15 cellular contexts compared by ENCODE assay signal in genomic region chr22:35524966-35525686, GRCh38. TPM values are rescaled to one million over a fixed set of nuclear protein-coding genes. Genes with fewer than 3 reads are reported as not detected.
DNase-seq lines count a peak whose midpoint lies in the region; ATAC-seq, FAIRE-seq and TF ChIP-seq lines count a peak whose summit lies in the region.
"Had no signal": no experiment of that assay in that cellular context is flagged by ENCODE, and none has a peak within 500 bp of the region (broad histone marks: within the 10 kb centered on the region; RNA-seq: fewer than 3 reads in every experiment).

No MANE protein-coding gene starts in this region.

- no peaks in the 10 kb centered on the region for H3K9me3 ChIP-seq in HepG2 (ENCODE audit: low read length)
- H3K9me3 ChIP-seq in right lobe of liver = no peaks in the 10 kb centered on the region
- peaks cover 2% of the 10 kb centered on the region for H3K9me3 ChIP-seq in WERI-Rb-1 (ENCODE audit: severe bottlenecking)
- H3K9me3 ChIP-seq: adrenal gland had no signal

- no peak overlapping the region for H3K27ac Mint-ChIP-seq in Calu3 (ENCODE audit: unreplicated experiment)

- no peak overlapping the region for H3K4me3 Mint-ChIP-seq in Calu3 (ENCODE audit: low read depth, unreplicated experiment)
- H3K4me3 Mint-ChIP-seq: naive thymus-derived CD8-positive, alpha-beta T cell had no signal

- H3K4me2 ChIP-seq in HepG2 (ENCODE audit: low read depth, low read length) = no peak overlapping the region

- no peak for DNase-seq in HepG2 (ENCODE audit: low spot score)
- no peak for DNase-seq in right lobe of liver
- peak; percentile 25 for DNase-seq in SHP77 treated with DMSO at 0.1 percent for 48 hours (lab: John Stamatoyannopoulos, UW)
- peak; percentile 28 to 52 for DNase-seq in left colon
- no peak for DNase-seq in SIG-M5 treated with dmso at 0.1 percent for 504 hours (lab: John Stamatoyannopoulos, UW; ENCODE audit: unreplicated experiment)
- no peak for DNase-seq in Calu3
- DNase-seq in WERI-Rb-1 = no peak
- DNase-seq in H7 = no peak
- DNase-seq: naive thymus-derived CD8-positive, alpha-beta T cell; NK-92 treated with Interleukin-12 subunit alpha and Interleukin-12 subunit beta, amount 100 ng/mL, for 24 hours; stimulated activated CD4-positive, alpha-beta T cell treated with anti-CD3 and anti-CD28 coated beads, Interleukin-12 subunit alpha, Interleukin-12 subunit beta, amount 100 ng/mL, for 4 hours had no signal

- H4K20me1 ChIP-seq in HepG2 (ENCODE audit: insufficient read depth, low read length) = no peaks in the 10 kb centered on the region

- H3K27ac ChIP-seq in HepG2 (ENCODE audit: extremely low read length, insufficient read depth, low read length) (no peak overlapping the region), right lobe of liver (no peak overlapping the region), WERI-Rb-1 (no peak overlapping the region)
- H3K27ac ChIP-seq: adrenal gland had no signal

- no peak for TF ChIP-seq EP300 in HepG2 (IDR thresholded peaks at IDR 0.05; ENCODE audit: low read depth in 2 of 2, low read length in 2 of 2)
- no peak for TF ChIP-seq EP300 in HepG2 (CRISPR knock-in tag; IDR thresholded peaks at IDR 0.05; ENCODE audit: borderline replicate concordance)

- H3K27me3 ChIP-seq in HepG2 (ENCODE audit: control insufficient read depth in 1 of 2, insufficient read depth in 2 of 2, low read length in 2 of 2) (peaks cover 0 to 36% of the 10 kb centered on the region in 2 experiments; a peak in 3 of 5 replicates), right lobe of liver (no peaks in the 10 kb centered on the region), WERI-Rb-1 (ENCODE audit: insufficient read depth, low read depth, severe bottlenecking) (no peaks in the 10 kb centered on the region), H7 (ENCODE audit: control insufficient read depth, insufficient read depth, low read length) (peaks cover 2% of the 10 kb centered on the region; the same call in 1 of the 2 replicates)
- H3K27me3 ChIP-seq: adrenal gland had no signal

- H3K4me1 ChIP-seq in HepG2 (ENCODE audit: insufficient read depth, low read length) (no peaks in the 10 kb centered on the region), right lobe of liver (no peaks in the 10 kb centered on the region)

- CTCF ChIA-PET in HepG2 (lab: Yijun Ruan, JAX; ENCODE audit: low intra/inter-chr PET ratio, low total read pairs) = no interaction called here
- CTCF ChIA-PET in Calu3 (lab: Charles Lee) = interaction anchor here (0.6 kb wide), 1 partner anchor 687 kb away, joined by 3 read pairs; no protein-coding TSS in a partner anchor

- intact Hi-C loops in HepG2 (cut with micrococcal nuclease; ENCODE audit: unreplicated experiment) (no loop called here), right lobe of liver (cut with DNase I) (no loop called here), left colon (cut with DNase I, micrococcal nuclease) (no loop called here), Calu3 (cut with micrococcal nuclease; ENCODE audit: unreplicated experiment) (no loop called here)

- FAIRE-seq in HepG2 (lab: Jason Lieb, UNC) = no peak
- FAIRE-seq: endothelial cell of umbilical vein, H54 had no signal

- no peak for TF ChIP-seq RAD21 in HepG2 (CRISPR knock-in tag; IDR thresholded peaks at IDR 0.05)

- POLR2A ChIA-PET in HepG2 (lab: Yijun Ruan, JAX) = no interaction called here

- BruUV-seq in HepG2 (replicated peaks; lab: Mats Ljungman, UMichigan) = no TSS peak
- no TSS peak for BruUV-seq in Calu3 (replicated peaks; lab: Mats Ljungman, UMichigan)

- H3K27me3 Mint-ChIP-seq in Calu3 (ENCODE audit: unreplicated experiment) = peaks cover 33% of the 10 kb centered on the region

- H3K4me1 Mint-ChIP-seq in Calu3 (ENCODE audit: low read depth, unreplicated experiment) = no peaks in the 10 kb centered on the region
- H3K4me1 Mint-ChIP-seq: naive thymus-derived CD8-positive, alpha-beta T cell had no signal

- no peaks in the 10 kb centered on the region for H3K36me3 ChIP-seq in HepG2 (replicated peaks in 1 of 2; ENCODE audit: control insufficient read depth in 1 of 2, insufficient read depth in 2 of 2, low read length in 2 of 2)
- H3K36me3 ChIP-seq in right lobe of liver = no peaks in the 10 kb centered on the region
- no peaks in the 10 kb centered on the region for H3K36me3 ChIP-seq in WERI-Rb-1
- no peaks in the 10 kb centered on the region for H3K36me3 ChIP-seq in H7 (replicated peaks; ENCODE audit: control insufficient read depth, insufficient read depth, low read length)
- H3K36me3 ChIP-seq: adrenal gland had no signal

- no peaks in the 10 kb centered on the region for H3K9me3 Mint-ChIP-seq in Calu3 (ENCODE audit: low read depth, unreplicated experiment)

- TF ChIP-seq POLR2A in HepG2 (IDR thresholded peaks at IDR 0.05; ENCODE audit: insufficient read depth in 1 of 2, low read depth in 2 of 2, low read length in 2 of 2) (no peak), right lobe of liver (IDR thresholded peaks at IDR 0.05) (no peak)

- H3K79me2 ChIP-seq in HepG2 (ENCODE audit: insufficient read depth, low read length) = no peaks in the 10 kb centered on the region

- no peak overlapping the region for H3K4me3 ChIP-seq in HepG2 (replicated peaks in 1 of 3; ENCODE audit: insufficient read depth in 1 of 3, low read depth in 2 of 3, low read length in 3 of 3)
- H3K4me3 ChIP-seq in right lobe of liver = no peak overlapping the region
- H3K4me3 ChIP-seq in WERI-Rb-1 (ENCODE audit: low read depth, low read length) = no peak overlapping the region
- H3K4me3 ChIP-seq in H7 (ENCODE audit: insufficient read depth, low read depth, low read length) = no peak overlapping the region
- H3K4me3 ChIP-seq: adrenal gland had no signal

- no peak overlapping the region for H3K9ac ChIP-seq in HepG2 (ENCODE audit: insufficient read depth, low read depth, low read length)

- no peak for TF ChIP-seq CTCF in HepG2 (CRISPR knock-in tag; IDR thresholded peaks at IDR 0.05)
- no peak for TF ChIP-seq CTCF in right lobe of liver (IDR thresholded peaks at IDR 0.05)
- no peak for TF ChIP-seq CTCF in Calu3 (IDR thresholded peaks at IDR 0.05; ENCODE audit: unreplicated experiment)
- TF ChIP-seq CTCF in WERI-Rb-1 (IDR thresholded peaks at IDR 0.05; ENCODE audit: low read depth, low read length) = no peak

- H3K36me3 Mint-ChIP-seq in Calu3 (ENCODE audit: insufficient read depth, unreplicated experiment) = no peaks in the 10 kb centered on the region

- ATAC-seq in HepG2 = no peak
- no peak for ATAC-seq in right lobe of liver
- ATAC-seq in left colon = peak; percentile 17
- ATAC-seq: naive thymus-derived CD8-positive, alpha-beta T cell had no signal

- no peak overlapping the region for H2AFZ ChIP-seq in HepG2 (ENCODE audit: low read length)

- in situ Hi-C loops in HepG2 (cut with HindIII; ENCODE audit: extremely low pct_ligation_motif_present, low pct_unique_long_range_greater_than_20kb) = no loop called here

- 46% methylated on average over 14 of the region's 14 CpGs for WGBS in HepG2 (ENCODE audit: low lambda C conversion rate)
- WGBS in right lobe of liver (ENCODE audit: insufficient coverage, low coverage, low lambda C conversion rate, missing lambda C conversion rate) = 52% methylated on average over 9 of the region's 14 CpGs

TF ChIP-seq in HepG2, 621 proteins besides CTCF, POLR2A, EP300 and RAD21:
- TF ChIP-seq MXD1 (CRISPR knock-in tag; IDR thresholded peaks at IDR 0.05) (no peak), RFX5 (IDR thresholded peaks at IDR 0.05; ENCODE audit: low read depth, low read length) (no peak), EED (CRISPR knock-in tag; IDR thresholded peaks at IDR 0.05) (no peak), ZNF629 (CRISPR knock-in tag; conservative IDR thresholded peaks at IDR 0.05) (peak; percentile 54)

RNA-seq across cellular contexts. Expression of gene RASD2, which starts 15.5 kb away (rescaled TPM):
- total RNA-seq in HepG2 (2016; rRNA removed; fragmentation: Illumina TruSeq; extraction: Trizol) = not detected in 2 replicates
- total RNA-seq in HepG2 (2016; cell fraction: cytosol; rRNA removed; fragmentation: Illumina TruSeq; extraction: Trizol; ENCODE audit: low read depth) = not detected in 2 replicates
- total RNA-seq in HepG2 (2016; cell fraction: insoluble cytoplasmic fraction; rRNA removed; fragmentation: Illumina TruSeq; extraction: Trizol) = not detected in 2 replicates
- total RNA-seq in HepG2 (2016; cell fraction: membrane; rRNA removed; fragmentation: Illumina TruSeq; extraction: Trizol) = not detected in 2 replicates
- total RNA-seq in HepG2 (2016; cell fraction: nucleus; rRNA removed; fragmentation: Illumina TruSeq; extraction: Trizol) = not detected in 2 replicates
- polyA plus RNA-seq in HepG2 (2011; rRNA removed) = not detected in 2 replicates
- polyA plus RNA-seq in HepG2 (2011; cell fraction: cytosol; rRNA removed) = not detected in 2 replicates
- not detected in 2 replicates for polyA plus RNA-seq in HepG2 (2011; cell fraction: nucleus; rRNA removed)
- polyA plus RNA-seq in HepG2 (2012) = not detected in 2 replicates
- polyA plus RNA-seq in HepG2 (2016; cell fraction: cytosol; fragmentation: Illumina TruSeq; extraction: Trizol; ENCODE audit: low read depth) = not detected in 2 replicates
- polyA plus RNA-seq in HepG2 (2016; cell fraction: insoluble cytoplasmic fraction; fragmentation: Illumina TruSeq; extraction: Trizol; ENCODE audit: low read depth) = not detected in 2 replicates
- polyA plus RNA-seq in HepG2 (2016; cell fraction: membrane; fragmentation: Illumina TruSeq; extraction: Trizol; ENCODE audit: low read depth) = not detected in 2 replicates
- not detected in 2 replicates for polyA plus RNA-seq in HepG2 (2016; cell fraction: nucleus; fragmentation: Illumina TruSeq; extraction: Trizol; ENCODE audit: insufficient read depth, low read depth)
- 0.14 TPM in 1 of 2 replicates, not detected in the other for polyA minus RNA-seq in HepG2 (2011; rRNA and poly(A)+ RNA removed; ENCODE audit: low replicate concordance)
- not detected in 2 replicates for polyA minus RNA-seq in HepG2 (2011; cell fraction: cytosol; rRNA and poly(A)+ RNA removed)
- not detected in 2 replicates for polyA minus RNA-seq in HepG2 (2011; cell fraction: nucleus; rRNA and poly(A)+ RNA removed)
- under 1 TPM in 4 of 6 experiments, not detected in 2; 0.05 to 0.20 (median 0.07) TPM for total RNA-seq in right lobe of liver
- total RNA-seq in left colon = 10 to 100 TPM; 12.9 to 24.5 TPM
- total RNA-seq in Calu3 (2022) = 0.10 and 0.14 TPM in 2 replicates
- total RNA-seq in H7 (2014; rRNA removed; shearing (Covaris generic)) = 0.76 and 1.3 TPM in 2 replicates
- total RNA-seq: endothelial cell of umbilical vein; naive thymus-derived CD8-positive, alpha-beta T cell; T-helper 2 cell treated with Interferon-gamma antibody and Interleukin-4, amounts not matched to agents 100 ng/mL and 5 ng/mL, for 36 hours had no signal
- polyA plus RNA-seq: endothelial cell of umbilical vein had no signal

Comparison
In these comparisons a context has a peak if more than half of its experiments do, and no peak if none do; other contexts are left out.
1. DNase-seq: peak in SHP77 treated with DMSO at 0.1 percent for 48 hours (single experiment) and left colon (2 of 2); none in HepG2 (single experiment), right lobe of liver (0 of 3), SIG-M5 treated with dmso at 0.1 percent for 504 hours (single experiment), Calu3 (single experiment), WERI-Rb-1 (single experiment) and H7 (single experiment).